ENCODE assay signal across 22 cellular contexts in genomic region chr5:126718246-126718868, GRCh38. TPM values are rescaled to one million over a fixed set of nuclear protein-coding genes. Genes with fewer than 3 reads are reported as not detected.
DNase-seq lines count a peak whose midpoint lies in the region; ATAC-seq and TF ChIP-seq lines count a peak whose summit lies in the region.
"Had no signal": no experiment of that assay in that cellular context is flagged by ENCODE, and none has a peak within 500 bp of the region (broad histone marks: within the 10 kb centered on the region; RNA-seq: fewer than 3 reads in every experiment).

No MANE protein-coding gene starts in this region.

- intact Hi-C loops in mucosa of descending colon (cut with DNase I, micrococcal nuclease), result no loop called here

- H3K4me1 ChIP-seq in mucosa of descending colon (ENCODE audit: low read depth), result no peaks in the 10 kb centered on the region
- H3K4me1 ChIP-seq: right atrium auricular region, upper lobe of left lung had no signal

- no peak for TF ChIP-seq CTCF in mucosa of descending colon (IDR thresholded peaks at IDR 0.05)

- H3K36me3 ChIP-seq in mucosa of descending colon (ENCODE audit: low read depth), result no peaks in the 10 kb centered on the region
- H3K36me3 ChIP-seq: right atrium auricular region, upper lobe of left lung had no signal

- DNase-seq in SIG-M5 treated with dmso at 0.1 percent for 504 hours (lab: John Stamatoyannopoulos, UW; ENCODE audit: unreplicated experiment), result peak; percentile 17
- DNase-seq in SIG-M5 (lab: John Stamatoyannopoulos, UW), result no peak
- peak; percentile 48 for DNase-seq in astrocyte of the hippocampus (ENCODE audit: low read depth, low spot score)
- DNase-seq in left kidney (ENCODE audit: low read depth, low spot score), result peak; percentile 58
- DNase-seq in retina, result peak; percentile 63
- no peak for DNase-seq in mucosa of descending colon
- DNase-seq in activated CD8-positive, alpha-beta memory T cell treated with anti-CD3 and anti-CD28 coated beads, Interleukin-2, amount 50 U/mL, for 4 hours, result no peak
- DNase-seq in AG20443 (ENCODE audit: low spot score), result no peak
- DNase-seq: 8988T; activated CD4-positive, CD25-positive, alpha-beta regulatory T cell treated with anti-CD3 and anti-CD28 coated beads, Interleukin-2, amount 50 U/mL, for 72 hours; activated effector memory CD4-positive, alpha-beta T cell treated with anti-CD3 and anti-CD28 coated beads, Interleukin-2, amount 50 U/mL, for 16 hours; amniotic stem cell; C1 segment of cervical spinal cord; hypothalamus; naive thymus-derived CD4-positive, alpha-beta T cell; NCI-H1436 treated with DMSO at 0.1 percent for 48 hours; NK-92 treated with Interleukin-12 subunit alpha and Interleukin-12 subunit beta, amount 100 ng/mL, for 24 hours; stimulated activated CD4-positive, alpha-beta T cell treated with anti-CD3 and anti-CD28 coated beads, Interleukin-15, amount 100 ng/mL, for 24 hours; stimulated activated naive CD8-positive, alpha-beta T cell treated with anti-CD3 and anti-CD28 coated beads, Interleukin-15, Interleukin-2, amounts not matched to agents 100 U/mL and 50 U/mL, for 24 hours; T-helper 2 cell; upper lobe of left lung had no signal

- H3K9me3 ChIP-seq in mucosa of descending colon, result no peaks in the 10 kb centered on the region
- H3K9me3 ChIP-seq: right atrium auricular region, upper lobe of left lung had no signal

- ATAC-seq in mucosa of descending colon, result no peak
- ATAC-seq: naive thymus-derived CD4-positive, alpha-beta T cell; stimulated activated naive CD8-positive, alpha-beta T cell treated with anti-CD3 and anti-CD28 coated beads, Interleukin-15, Interleukin-2, amounts not matched to agents 100 U/mL and 50 U/mL, for 24 hours had no signal

- H3K4me3 ChIP-seq in mucosa of descending colon, result no peak overlapping the region
- H3K4me3 ChIP-seq: right atrium auricular region, upper lobe of left lung had no signal

RNA-seq across cellular contexts. Expression of gene LMNB1, which starts 58.6 kb away (rescaled TPM):
- total RNA-seq in mucosa of descending colon, result 10 to 100 TPM; 14.1 to 81.8 (median 30.6) TPM

Comparison
In these comparisons a context has a peak if more than half of its experiments do, and no peak if none do; other contexts are left out.
1. DNase-seq: peak in SIG-M5 treated with dmso at 0.1 percent for 504 hours (single experiment), astrocyte of the hippocampus (single experiment), left kidney (single experiment) and retina (single experiment); none in SIG-M5 (single experiment), mucosa of descending colon (0 of 3), activated CD8-positive, alpha-beta memory T cell treated with anti-CD3 and anti-CD28 coated beads, Interleukin-2, amount 50 U/mL, for 4 hours (single experiment) and AG20443 (single experiment).